Comparison of ENCODE assay signal across 30 cellular contexts in the genomic region with DNA sequence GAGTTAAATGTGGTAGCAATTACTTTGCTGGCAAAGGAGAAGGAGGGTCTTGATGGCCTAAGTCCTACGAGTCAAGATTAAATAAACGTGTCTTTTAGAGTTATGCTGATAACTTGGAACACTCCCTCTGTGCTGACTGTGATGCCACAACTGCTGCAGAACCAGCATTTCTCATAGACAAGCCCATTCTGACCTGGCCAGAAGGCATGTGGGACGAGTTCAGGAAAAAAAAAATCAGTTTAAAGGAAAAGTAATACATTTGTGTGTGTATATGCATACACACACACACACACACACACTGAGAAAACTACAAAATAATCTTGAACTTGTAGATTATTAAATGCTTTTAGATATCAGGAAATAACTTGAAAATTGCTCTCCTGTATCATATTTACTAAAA.
"Had no signal": no experiment of that assay in that cellular context is flagged by ENCODE, and none has a peak within 500 bp of the region (broad histone marks: within the 10 kb centered on the region; RNA-seq: fewer than 3 reads in every experiment).

No MANE protein-coding gene starts in this region.

- H3K36me3 ChIP-seq: esophagus squamous epithelium, heart right ventricle, lower lobe of right lung, neural progenitor cell, right atrium auricular region, stomach, tibial artery, upper lobe of right lung, vagina had no signal

- H3K36me3 Mint-ChIP-seq: immature natural killer cell; memory B cell; naive B cell; natural killer cell treated with Interleukin-12 subunit alpha and Interleukin-12 subunit beta and Interleukin-15 and Interleukin-18, amount 100 ng/mL, for 72 hours; stimulated activated effector memory CD8-positive, alpha-beta T cell treated with anti-CD3 and anti-CD28 coated beads, Interleukin-12 subunit alpha, Interleukin-12 subunit beta, amount 100 ng/mL, for 72 hours had no signal

- H3K9me3 ChIP-seq: esophagus squamous epithelium, heart right ventricle, lower lobe of right lung, mucosa of descending colon, right atrium auricular region, stomach, testis, tibial artery, upper lobe of right lung, vagina had no signal

- H3K27ac Mint-ChIP-seq: immature natural killer cell; memory B cell; naive B cell; natural killer cell treated with Interleukin-12 subunit alpha and Interleukin-12 subunit beta and Interleukin-15 and Interleukin-18, amount 100 ng/mL, for 72 hours; neural progenitor cell; progenitor cell of endocrine pancreas; stimulated activated effector memory CD8-positive, alpha-beta T cell treated with anti-CD3 and anti-CD28 coated beads, Interleukin-12 subunit alpha, Interleukin-12 subunit beta, amount 100 ng/mL, for 72 hours had no signal

- H3K4me1 ChIP-seq: esophagus squamous epithelium, heart right ventricle, lower lobe of right lung, neural progenitor cell, parathyroid adenoma, right atrium auricular region, testis, tibial artery, upper lobe of right lung, vagina had no signal

- H3K4me3 Mint-ChIP-seq: immature natural killer cell; memory B cell; naive B cell; natural killer cell treated with Interleukin-12 subunit alpha and Interleukin-12 subunit beta and Interleukin-15 and Interleukin-18, amount 100 ng/mL, for 72 hours; neural progenitor cell; stimulated activated effector memory CD8-positive, alpha-beta T cell treated with anti-CD3 and anti-CD28 coated beads, Interleukin-12 subunit alpha, Interleukin-12 subunit beta, amount 100 ng/mL, for 72 hours had no signal

- H3K4me1 Mint-ChIP-seq: immature natural killer cell; memory B cell; naive B cell; stimulated activated effector memory CD8-positive, alpha-beta T cell treated with anti-CD3 and anti-CD28 coated beads, Interleukin-12 subunit alpha, Interleukin-12 subunit beta, amount 100 ng/mL, for 72 hours had no signal

- H3K27ac ChIP-seq: coronary artery, esophagus squamous epithelium, heart right ventricle, lower lobe of right lung, neural progenitor cell, parathyroid adenoma, right atrium auricular region, testis, tibial artery, upper lobe of right lung, vagina had no signal

- DNase-seq: dermis blood vessel endothelial cell; effector memory CD4-positive, alpha-beta T cell; erythroblast; esophagus squamous epithelium; foreskin melanocyte; glutamatergic neuron; heart right ventricle; hypothalamus; immature natural killer cell; islet precursor cell; left ventricle myocardium superior; lower lobe of right lung; mucosa of descending colon; naive B cell; stimulated activated CD4-positive, alpha-beta T cell treated with anti-CD3 and anti-CD28 coated beads, Interleukin-2, amount 100 ng/mL, for 24 hours; stimulated activated CD4-positive, alpha-beta T cell treated with anti-CD3 and anti-CD28 coated beads, Interleukin-4, amount 100 ng/mL, for 24 hours; stimulated activated naive CD4-positive, alpha-beta T cell treated with Interleukin-2 at 50 U/mL for 16 hours; stomach; testis; tibial artery; upper lobe of right lung had no signal

- H3K4me3 ChIP-seq: coronary artery, esophagus squamous epithelium, heart right ventricle, lower lobe of right lung, mucosa of descending colon, neural progenitor cell, right atrium auricular region, stomach, testis, tibial artery, upper lobe of right lung, vagina had no signal

- H3K27me3 Mint-ChIP-seq: memory B cell; naive B cell; natural killer cell treated with Interleukin-12 subunit alpha and Interleukin-12 subunit beta and Interleukin-15 and Interleukin-18, amount 100 ng/mL, for 72 hours; progenitor cell of endocrine pancreas had no signal
